In the genomic region with DNA sequence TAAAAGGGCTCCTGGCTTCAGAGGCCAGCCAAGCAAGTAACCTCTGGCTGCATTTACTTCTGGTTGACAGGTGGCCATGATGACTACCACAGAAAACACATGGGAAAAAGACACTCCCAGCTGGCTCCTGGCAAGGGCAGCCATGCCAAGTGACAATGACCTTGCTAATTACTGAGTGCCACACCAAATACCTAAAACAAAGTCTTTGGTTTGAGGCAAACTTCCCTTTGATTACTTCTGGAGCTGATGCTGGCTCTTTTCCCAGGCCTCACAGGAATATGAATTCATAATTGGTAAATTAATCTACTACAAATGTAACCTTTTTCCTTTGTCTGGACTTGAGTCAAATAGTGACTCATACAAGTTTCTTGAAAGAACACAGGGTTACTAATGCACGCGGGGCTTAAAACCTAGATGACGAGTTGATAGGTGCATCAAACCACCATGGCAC, we compare ENCODE assay signal across 15 cellular contexts.
A peak's percentile ranks its signal among the peaks of the same experiment; 100 is the strongest.
DNase-seq lines count a peak whose midpoint lies in the region; ATAC-seq, FAIRE-seq and TF ChIP-seq lines count a peak whose summit lies in the region.
"Had no signal": no experiment of that assay in that cellular context is flagged by ENCODE, and none has a peak within 500 bp of the region (broad histone marks: within the 10 kb centered on the region; RNA-seq: fewer than 3 reads in every experiment).

No MANE protein-coding gene starts in this region.

- no peaks in the 10 kb centered on the region for H3K36me3 ChIP-seq in endodermal cell (ENCODE audit: control insufficient read depth, insufficient read depth, low read length)
- peaks cover 10% of the 10 kb centered on the region for H3K36me3 ChIP-seq in osteoblast (ENCODE audit: insufficient read depth, low read length)

- H3K27ac Mint-ChIP-seq in endodermal cell = no peak overlapping the region
- H3K27ac Mint-ChIP-seq: activated B cell treated with CpG ODN at 0.5 μM for 24 hours, immature natural killer cell had no signal

- H3K4me3 Mint-ChIP-seq in endodermal cell = no peak overlapping the region
- H3K4me3 Mint-ChIP-seq: activated B cell treated with CpG ODN at 0.5 μM for 24 hours, immature natural killer cell had no signal

- TF ChIP-seq CTCF in endodermal cell (conservative IDR thresholded peaks at IDR 0.05) (no peak), osteoblast (IDR thresholded peaks at IDR 0.05; ENCODE audit: extremely low read depth, low read depth, low read length) (no peak)

- no peaks in the 10 kb centered on the region for H3K9me3 ChIP-seq in endodermal cell (ENCODE audit: control insufficient read depth, low read length)
- no peaks in the 10 kb centered on the region for H3K9me3 ChIP-seq in osteoblast (ENCODE audit: low read depth, low read length)

- peak; percentile 81 for FAIRE-seq in RCC 7860 (lab: Jason Lieb, UNC)
- FAIRE-seq: D721Med had no signal

- no peaks in the 10 kb centered on the region for H3K4me1 ChIP-seq in endodermal cell (ENCODE audit: control insufficient read depth, insufficient read depth, low read length)
- peaks cover 36% of the 10 kb centered on the region for H3K4me1 ChIP-seq in osteoblast (ENCODE audit: insufficient read depth, low read length)
- H3K4me1 ChIP-seq: parathyroid adenoma had no signal

- H3K27ac ChIP-seq in endodermal cell (ENCODE audit: low read depth, low read length) (no peak overlapping the region), osteoblast (ENCODE audit: low read depth, low read length) (peak overlapping the region; percentile 24)
- H3K27ac ChIP-seq: parathyroid adenoma had no signal

- H3K9me3 Mint-ChIP-seq in endodermal cell = peaks cover 2% of the 10 kb centered on the region

- peaks cover 14% of the 10 kb centered on the region for H3K4me1 Mint-ChIP-seq in endodermal cell
- H3K4me1 Mint-ChIP-seq: activated B cell treated with CpG ODN at 0.5 μM for 24 hours, immature natural killer cell had no signal

- ATAC-seq in HG03439 (IDR thresholded peaks at IDR 0.05; ENCODE audit: unreplicated experiment) = no peak

- H3K4me3 ChIP-seq in endodermal cell (ENCODE audit: low read length) = no peak overlapping the region
- no peak overlapping the region for H3K4me3 ChIP-seq in osteoblast (ENCODE audit: insufficient read depth, low read length)

- H2AFZ ChIP-seq in osteoblast (ENCODE audit: low read length) = no peak overlapping the region
- H2AFZ ChIP-seq: parathyroid adenoma had no signal

- H3K27me3 ChIP-seq in endodermal cell (ENCODE audit: control insufficient read depth, insufficient read depth, low read length, poor library complexity, severe bottlenecking) (no peaks in the 10 kb centered on the region), osteoblast (ENCODE audit: insufficient read depth, low read length) (no peaks in the 10 kb centered on the region)

- H3K4me2 ChIP-seq in osteoblast (ENCODE audit: insufficient read depth, low read length) = peak overlapping the region; percentile 13

- no peaks in the 10 kb centered on the region for H3K36me3 Mint-ChIP-seq in endodermal cell (ENCODE audit: low read depth)
- H3K36me3 Mint-ChIP-seq: immature natural killer cell had no signal

- H3K27me3 Mint-ChIP-seq in endodermal cell (ENCODE audit: insufficient read depth) = no peaks in the 10 kb centered on the region
- H3K27me3 Mint-ChIP-seq: activated B cell treated with CpG ODN at 0.5 μM for 24 hours had no signal

- no peak overlapping the region for H3K9ac ChIP-seq in endodermal cell (ENCODE audit: extremely low read depth, low read length, poor library complexity, severe bottlenecking)
- H3K9ac ChIP-seq: parathyroid adenoma had no signal

- H3K79me2 ChIP-seq in osteoblast (ENCODE audit: insufficient read depth, low read length) = peaks cover 93% of the 10 kb centered on the region
- H3K79me2 ChIP-seq: parathyroid adenoma had no signal

- 80 to 97% methylated on average over 3 of the region's 3 CpGs for WGBS in endodermal cell (ENCODE audit: insufficient coverage in 1 of 2, insufficient read length in 1 of 2), 2 experiments

- DNase-seq in ELR (ENCODE audit: low read depth) (peak; percentile 93), RCC 7860 (ENCODE audit: low spot score) (peak; percentile 65), endodermal cell (peak; percentile 44), osteoblast (ENCODE audit: insufficient read length, low spot score, missing footprints) (no peak), islet precursor cell (no peak), AML-193 (lab: John Stamatoyannopoulos, UW) (no peak), hypothalamus (lab: John Stamatoyannopoulos, UW) (no peak)
- DNase-seq: activated B cell treated with CpG ODN at 0.5 μM for 24 hours; activated effector memory CD4-positive, alpha-beta T cell treated with Interleukin-2 at 50 U/mL for 16 hours; immature natural killer cell; NCI-H1092 treated with DMSO at 0.1 percent for 48 hours; trophoblast cell had no signal

- H4K20me1 ChIP-seq in osteoblast (ENCODE audit: insufficient read depth, low read length) = peaks cover 25% of the 10 kb centered on the region

Comparison
In these comparisons a context has a peak if more than half of its experiments do, and no peak if none do; other contexts are left out.
1. DNase-seq: peak in ELR (single experiment), RCC 7860 (single experiment) and endodermal cell (single experiment); none in osteoblast (single experiment), islet precursor cell (single experiment), AML-193 (0 of 2) and hypothalamus (0 of 51).